ENCODE assay signal across 24 cellular contexts in genomic region chr4:159384619-159385018, GRCh38.
DNase-seq lines count a peak whose midpoint lies in the region; ATAC-seq and TF ChIP-seq lines count a peak whose summit lies in the region.
"Had no signal": no experiment of that assay in that cellular context is flagged by ENCODE, and none has a peak within 500 bp of the region (broad histone marks: within the 10 kb centered on the region; RNA-seq: fewer than 3 reads in every experiment).

No MANE protein-coding gene starts in this region.

- peak overlapping the region in 1 of 10 donors; percentile 5 for H3K27ac ChIP-seq in heart right ventricle
- H3K27ac ChIP-seq in right atrium auricular region, result no peak overlapping the region
- no peak overlapping the region for H3K27ac ChIP-seq in endodermal cell (ENCODE audit: low read depth, low read length)
- H3K27ac ChIP-seq: neural progenitor cell, WERI-Rb-1 had no signal

- DNase-seq in heart right ventricle (no peak), right atrium auricular region (ENCODE audit: low spot score) (no peak), RKO (ENCODE audit: low spot score) (peak; percentile 11), endodermal cell (no peak), osteocyte (ENCODE audit: extremely low spot score, unreplicated experiment) (no peak), globus pallidus (ENCODE audit: low spot score) (no peak), NCI-H82 treated with DMSO at 0.1 percent for 48 hours (lab: John Stamatoyannopoulos, UW; ENCODE audit: unreplicated experiment) (no peak), islet precursor cell (no peak)
- DNase-seq: activated gamma-delta T cell treated with Interleukin-2 at 50 U/mL for 16 hours; amygdala; CD8-positive, alpha-beta T cell; cerebellar nuclear complex; DMS79; effector memory CD8-positive, alpha-beta T cell; KG1; left colon; NCI-H1048; NCI-H2029 treated with DMSO at 0.1 percent for 48 hours; NCI-H446 treated with DMSO at 0.1 percent for 48 hours; Right ventricle myocardium superior; stimulated activated CD4-positive, alpha-beta T cell treated with anti-CD3 and anti-CD28 coated beads, Interleukin-12 subunit alpha, Interleukin-12 subunit beta, amount 100 ng/mL, for 4 hours; substantia nigra; WERI-Rb-1 had no signal

- no peaks in the 10 kb centered on the region for H3K4me1 Mint-ChIP-seq in endodermal cell
- H3K4me1 Mint-ChIP-seq in osteocyte (ENCODE audit: unreplicated experiment), result peaks cover 2% of the 10 kb centered on the region

- H3K27me3 ChIP-seq in heart right ventricle (no peaks in the 10 kb centered on the region), right atrium auricular region (no peaks in the 10 kb centered on the region), endodermal cell (ENCODE audit: control insufficient read depth, insufficient read depth, low read length, poor library complexity, severe bottlenecking) (no peaks in the 10 kb centered on the region)

- H3K27me3 Mint-ChIP-seq in endodermal cell (ENCODE audit: insufficient read depth) (peaks cover 27% of the 10 kb centered on the region), osteocyte (ENCODE audit: unreplicated experiment) (no peaks in the 10 kb centered on the region)

- H3K9ac ChIP-seq in endodermal cell (ENCODE audit: extremely low read depth, low read length, poor library complexity, severe bottlenecking), result no peak overlapping the region
- H3K9ac ChIP-seq: neural progenitor cell had no signal

- H3K27ac Mint-ChIP-seq in endodermal cell, result no peak overlapping the region
- no peak overlapping the region for H3K27ac Mint-ChIP-seq in osteocyte (ENCODE audit: unreplicated experiment)
- H3K27ac Mint-ChIP-seq: CD8-positive, alpha-beta T cell; effector memory CD8-positive, alpha-beta T cell; neural progenitor cell had no signal

- H3K36me3 Mint-ChIP-seq in endodermal cell (ENCODE audit: low read depth) (no peaks in the 10 kb centered on the region), osteocyte (ENCODE audit: unreplicated experiment) (peaks cover 9% of the 10 kb centered on the region)
- H3K36me3 Mint-ChIP-seq: CD8-positive, alpha-beta T cell; neural progenitor cell had no signal

- H3K9me3 ChIP-seq in heart right ventricle, result peaks cover 0 to 19% (median 0%) of the 10 kb centered on the region in 11 donors
- peaks cover 0 to 5% of the 10 kb centered on the region in 2 donors for H3K9me3 ChIP-seq in right atrium auricular region
- peaks cover 7% of the 10 kb centered on the region for H3K9me3 ChIP-seq in endodermal cell (ENCODE audit: control insufficient read depth, low read length)

- TF ChIP-seq CTCF in heart right ventricle (IDR thresholded peaks at IDR 0.05) (peak in 5 of 9 donors; percentile 23 to 54 (median 29)), right atrium auricular region (IDR thresholded peaks at IDR 0.05) (peak in 1 of 2 donors; percentile 34), endodermal cell (conservative IDR thresholded peaks at IDR 0.05) (peak; percentile 24), osteocyte (IDR thresholded peaks at IDR 0.05) (peak; percentile 38)

- no peak overlapping the region for H3K4me3 ChIP-seq in heart right ventricle
- H3K4me3 ChIP-seq in right atrium auricular region, result no peak overlapping the region
- no peak overlapping the region for H3K4me3 ChIP-seq in endodermal cell (ENCODE audit: low read length)
- H3K4me3 ChIP-seq: neural progenitor cell had no signal

- ATAC-seq in heart right ventricle, result no peak
- ATAC-seq: CD8-positive, alpha-beta T cell; effector memory CD8-positive, alpha-beta T cell; left colon had no signal

- intact Hi-C loops in heart right ventricle (cut with DNase I), result no loop called here

- H3K36me3 ChIP-seq in heart right ventricle (no peaks in the 10 kb centered on the region), right atrium auricular region (no peaks in the 10 kb centered on the region), endodermal cell (ENCODE audit: control insufficient read depth, insufficient read depth, low read length) (no peaks in the 10 kb centered on the region)
- H3K36me3 ChIP-seq: neural progenitor cell, WERI-Rb-1 had no signal

- H3K9me3 Mint-ChIP-seq in endodermal cell, result peaks cover 15% of the 10 kb centered on the region
- H3K9me3 Mint-ChIP-seq in osteocyte (ENCODE audit: unreplicated experiment), result peaks cover 15% of the 10 kb centered on the region

- H3K4me3 Mint-ChIP-seq in endodermal cell (no peak overlapping the region), osteocyte (ENCODE audit: unreplicated experiment) (no peak overlapping the region)
- H3K4me3 Mint-ChIP-seq: CD8-positive, alpha-beta T cell; effector memory CD8-positive, alpha-beta T cell; neural progenitor cell had no signal

- H3K4me1 ChIP-seq in heart right ventricle, result peaks cover 0 to 24% (median 0%) of the 10 kb centered on the region in 9 donors
- H3K4me1 ChIP-seq in right atrium auricular region, result no peaks in the 10 kb centered on the region
- H3K4me1 ChIP-seq in endodermal cell (ENCODE audit: control insufficient read depth, insufficient read depth, low read length), result no peaks in the 10 kb centered on the region
